12 cellular contexts compared by ENCODE assay signal in the genomic region with DNA sequence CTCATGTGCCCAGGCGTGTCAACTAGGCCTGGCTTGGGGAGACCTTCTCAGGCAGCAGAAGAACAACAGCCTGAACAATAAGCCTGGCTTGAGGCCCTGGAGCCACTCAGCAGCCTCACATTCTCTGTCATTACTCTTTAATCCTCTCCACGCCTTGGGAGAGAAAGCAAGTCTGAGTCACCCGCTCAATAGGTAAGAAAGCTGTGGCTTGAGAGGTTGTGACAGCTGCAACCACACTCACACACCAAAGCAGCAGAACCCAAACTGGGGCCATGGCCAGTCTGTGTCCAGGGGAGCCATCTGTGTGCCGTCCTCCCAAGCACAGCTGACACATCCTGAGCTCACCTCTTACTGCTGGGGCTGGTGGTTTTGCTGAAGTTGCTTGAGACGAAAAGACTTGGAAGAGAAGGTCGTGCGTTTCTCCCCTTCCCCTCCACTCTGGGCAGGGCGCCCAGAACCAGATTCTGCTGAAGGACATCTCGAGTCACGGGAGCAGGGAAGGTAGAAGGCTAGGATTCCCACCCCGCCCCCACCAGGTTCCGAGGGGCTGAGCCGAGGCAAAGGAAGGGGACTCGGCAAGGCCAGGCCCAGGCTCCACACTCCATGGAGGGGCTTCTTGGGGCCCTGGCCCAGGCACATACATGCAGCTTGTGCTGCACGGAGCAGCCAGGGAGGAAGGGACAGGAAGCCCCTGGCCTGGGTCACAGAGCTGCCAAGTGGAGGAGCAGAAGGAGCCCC. TPM values are rescaled to one million over a fixed set of nuclear protein-coding genes. Genes with fewer than 3 reads are reported as not detected.
DNase-seq lines count a peak whose midpoint lies in the region; ATAC-seq and TF ChIP-seq lines count a peak whose summit lies in the region.
"Had no signal": no experiment of that assay in that cellular context is flagged by ENCODE, and none has a peak within 500 bp of the region (broad histone marks: within the 10 kb centered on the region; RNA-seq: fewer than 3 reads in every experiment).

No MANE protein-coding gene starts in this region.

- H3K36me3 Mint-ChIP-seq in osteocyte (ENCODE audit: unreplicated experiment): no peaks in the 10 kb centered on the region

- H3K4me3 ChIP-seq in choroid plexus epithelial cell (ENCODE audit: low read depth, low read length): no peak overlapping the region
- no peak overlapping the region for H3K4me3 ChIP-seq in A673 (ENCODE audit: low read depth, low read length, poor library complexity, severe bottlenecking)
- H3K4me3 ChIP-seq: Peyer's patch had no signal

- no peaks in the 10 kb centered on the region for H3K36me3 ChIP-seq in A673 (ENCODE audit: insufficient read depth, low read length, poor library complexity, severe bottlenecking)
- H3K36me3 ChIP-seq: Peyer's patch had no signal

- no peak overlapping the region for H3K4me3 Mint-ChIP-seq in osteocyte (ENCODE audit: unreplicated experiment)
- H3K4me3 Mint-ChIP-seq: stimulated activated naive CD8-positive, alpha-beta T cell treated with anti-CD3 and anti-CD28 coated beads, Interleukin-15, Interleukin-2, amounts not matched to agents 100 ng/mL and 50 ng/mL, for 24 hours had no signal

- CTCF ChIA-PET in A673 (lab: Charles Lee): no interaction called here

- H3K4me1 Mint-ChIP-seq in osteocyte (ENCODE audit: unreplicated experiment): peaks cover 1% of the 10 kb centered on the region

- peaks cover 22% of the 10 kb centered on the region for H3K27me3 Mint-ChIP-seq in osteocyte (ENCODE audit: unreplicated experiment)

- in situ Hi-C loops in G401 (cut with HindIII; ENCODE audit: low sequenced_read_pairs): no loop called here

- POLR2A ChIA-PET in A673 (lab: Charles Lee; ENCODE audit: low non-redundant PET): no interaction called here

- no TSS peak for BruUV-seq in A673 (replicated peaks; lab: Mats Ljungman, UMichigan)

- no peak overlapping the region for H3K27ac ChIP-seq in A673 (ENCODE audit: low read depth, low read length, poor library complexity, severe bottlenecking)

- no peak for ATAC-seq in GM18870 (IDR thresholded peaks at IDR 0.05; ENCODE audit: unreplicated experiment)

- DNase-seq in G401 (ENCODE audit: low spot score) (peak; percentile 51), NCI-H2227 (lab: John Stamatoyannopoulos, UW; ENCODE audit: unreplicated experiment) (peak; percentile 18), choroid plexus epithelial cell (ENCODE audit: low read depth) (peak; percentile 7), osteocyte (ENCODE audit: extremely low spot score, unreplicated experiment) (peak; percentile 76), T-helper 1 cell (no peak), A673 (ENCODE audit: low spot score) (no peak), NCI-H2081 (lab: John Stamatoyannopoulos, UW) (no peak)
- DNase-seq: cortex of kidney, Peyer's patch had no signal

- intact Hi-C loops in A673 (cut with micrococcal nuclease; ENCODE audit: unreplicated experiment): no loop called here

- peaks cover 21% of the 10 kb centered on the region for H3K27me3 ChIP-seq in A673 (replicated peaks; ENCODE audit: insufficient read depth, low read depth, low read length, poor library complexity)
- H3K27me3 ChIP-seq: Peyer's patch had no signal

- H3K27ac Mint-ChIP-seq in osteocyte (ENCODE audit: unreplicated experiment): no peak overlapping the region
- H3K27ac Mint-ChIP-seq: stimulated activated naive CD8-positive, alpha-beta T cell treated with anti-CD3 and anti-CD28 coated beads, Interleukin-15, Interleukin-2, amounts not matched to agents 100 ng/mL and 50 ng/mL, for 24 hours had no signal

- H3K9me3 ChIP-seq in A673 (ENCODE audit: low read depth, low read length, poor library complexity, severe bottlenecking): no peaks in the 10 kb centered on the region
- H3K9me3 ChIP-seq: Peyer's patch had no signal

- H3K4me1 ChIP-seq in A673 (ENCODE audit: insufficient read depth, low read length, poor library complexity, severe bottlenecking): peaks cover 6% of the 10 kb centered on the region

- no peak for TF ChIP-seq CTCF in choroid plexus epithelial cell (conservative IDR thresholded peaks at IDR 0.05; ENCODE audit: low read depth, low read length)
- TF ChIP-seq CTCF in osteocyte (IDR thresholded peaks at IDR 0.05): no peak
- TF ChIP-seq CTCF in A673 (conservative IDR thresholded peaks at IDR 0.05; ENCODE audit: low read depth, low read length): no peak

- H3K9me3 Mint-ChIP-seq in osteocyte (ENCODE audit: unreplicated experiment): no peaks in the 10 kb centered on the region
- H3K9me3 Mint-ChIP-seq: stimulated activated naive CD8-positive, alpha-beta T cell treated with anti-CD3 and anti-CD28 coated beads, Interleukin-15, Interleukin-2, amounts not matched to agents 100 ng/mL and 50 ng/mL, for 24 hours had no signal

RNA-seq across cellular contexts. Expression of a gene that starts 5.5 kb away (rescaled TPM):
- 0.06 TPM in 1 of 2 replicates, not detected in the other for total RNA-seq in G401 (2014; rRNA removed; shearing (Covaris generic))
- total RNA-seq in osteocyte (0.11 and 0.39 TPM in 2 replicates), A673 (2021) (0.13 and 0.22 TPM in 2 replicates)

RNA-seq across cellular contexts. Expression of a gene that starts 45.5 kb away (rescaled TPM):
- 0.25 TPM in 1 of 2 replicates, not detected in the other for total RNA-seq in G401 (2014; rRNA removed; shearing (Covaris generic))
- total RNA-seq in osteocyte (0.10 and 0.16 TPM in 2 replicates), A673 (2021) (0.09 and 0.60 TPM in 2 replicates)
- total RNA-seq: activated CD8-positive, alpha-beta memory T cell treated with anti-CD3 and anti-CD28 coated beads for 36 hours had no signal

Comparison
In these comparisons a context has a peak if more than half of its experiments do, and no peak if none do; other contexts are left out.
1. DNase-seq: peak in G401 (single experiment), NCI-H2227 (single experiment), choroid plexus epithelial cell (single experiment) and osteocyte (single experiment); none in T-helper 1 cell (0 of 5), A673 (single experiment) and NCI-H2081 (0 of 2).